In genomic region chr3:124850633-124851032, GRCh38 we compare ENCODE assay signal across 15 cellular contexts. TPM values are rescaled to one million over a fixed set of nuclear protein-coding genes. Genes with fewer than 3 reads are reported as not detected.
DNase-seq lines count a peak whose midpoint lies in the region; ATAC-seq and TF ChIP-seq lines count a peak whose summit lies in the region.
"Had no signal": no experiment of that assay in that cellular context is flagged by ENCODE, and none has a peak within 500 bp of the region (broad histone marks: within the 10 kb centered on the region; RNA-seq: fewer than 3 reads in every experiment).

No MANE protein-coding gene starts in this region.

- H3K36me3 Mint-ChIP-seq in nephron progenitor cell (ENCODE audit: low read depth) (peaks cover 40% of the 10 kb centered on the region), Calu3 (ENCODE audit: insufficient read depth, unreplicated experiment) (peaks cover 10% of the 10 kb centered on the region)

- intact Hi-C loops in Right ventricle myocardium inferior (cut with DNase I) = no loop called here
- intact Hi-C loops in cardiac septum (cut with DNase I) = no loop called here
- intact Hi-C loops in thyroid gland (cut with DNase I) = no loop called here
- intact Hi-C loops in Calu3 (cut with micrococcal nuclease; ENCODE audit: unreplicated experiment) = no loop called here

- DNase-seq in Right ventricle myocardium inferior (ENCODE audit: missing footprints) = no peak
- no peak for DNase-seq in cardiac septum (ENCODE audit: low spot score)
- peak; percentile 58 for DNase-seq in fibroblast of peridontal ligament (ENCODE audit: extremely low read depth)
- DNase-seq in nephron progenitor cell = no peak
- no peak for DNase-seq in thyroid gland
- no peak for DNase-seq in Calu3
- DNase-seq in NCI-H1930 (lab: John Stamatoyannopoulos, UW) = no peak
- DNase-seq: activated T-cell treated with anti-CD3 and anti-CD28 coated beads for 4 hours; MV-4-11; NCI-H510A treated with DMSO at 0.1 percent for 48 hours; SJCRH30; stimulated activated naive CD4-positive, alpha-beta T cell had no signal

- H3K4me3 ChIP-seq in thyroid gland (replicated peaks in 1 of 3) = no peak overlapping the region
- H3K4me3 ChIP-seq: SJCRH30 had no signal

- H3K27ac Mint-ChIP-seq in nephron progenitor cell (peak overlapping the region; percentile 42), Calu3 (ENCODE audit: unreplicated experiment) (no peak overlapping the region)

- H3K9me3 ChIP-seq in thyroid gland = no peaks in the 10 kb centered on the region
- H3K9me3 ChIP-seq: SJCRH30 had no signal

- H3K4me1 Mint-ChIP-seq in nephron progenitor cell = peaks cover 33% of the 10 kb centered on the region
- peaks cover 23% of the 10 kb centered on the region for H3K4me1 Mint-ChIP-seq in Calu3 (ENCODE audit: low read depth, unreplicated experiment)

- TF ChIP-seq POLR2A in thyroid gland (IDR thresholded peaks at IDR 0.05) = no peak

- no TSS peak for BruUV-seq in Calu3 (replicated peaks; lab: Mats Ljungman, UMichigan)

- H3K4me3 Mint-ChIP-seq in nephron progenitor cell (no peak overlapping the region), Calu3 (ENCODE audit: low read depth, unreplicated experiment) (no peak overlapping the region)

- H3K27me3 Mint-ChIP-seq in nephron progenitor cell (ENCODE audit: low read depth, poor library complexity) (no peaks in the 10 kb centered on the region), Calu3 (ENCODE audit: unreplicated experiment) (no peaks in the 10 kb centered on the region)

- WGBS in thyroid gland, 2 donors = 83 to 91% methylated on average over 2 of the region's 2 CpGs

- no peaks in the 10 kb centered on the region for H3K27me3 ChIP-seq in thyroid gland
- H3K27me3 ChIP-seq: SJCRH30 had no signal

- peak; percentile 37 for ATAC-seq in Right ventricle myocardium inferior
- no peak for ATAC-seq in GM19455 (IDR thresholded peaks at IDR 0.05; ENCODE audit: unreplicated experiment)

- H3K9me3 Mint-ChIP-seq in nephron progenitor cell (no peaks in the 10 kb centered on the region), Calu3 (ENCODE audit: low read depth, unreplicated experiment) (no peaks in the 10 kb centered on the region)

- no peak for TF ChIP-seq CTCF in nephron progenitor cell (IDR thresholded peaks at IDR 0.05)
- no peak for TF ChIP-seq CTCF in thyroid gland (IDR thresholded peaks at IDR 0.05)
- no peak for TF ChIP-seq CTCF in Calu3 (IDR thresholded peaks at IDR 0.05; ENCODE audit: unreplicated experiment)

- peak overlapping the region in 1 of 3 donors; percentile 34 for H3K27ac ChIP-seq in thyroid gland
- H3K27ac ChIP-seq: epithelial cell of prostate, SJCRH30, VCaP had no signal

- CTCF ChIA-PET in Calu3 (lab: Charles Lee) = interaction anchor here (0.7 kb wide), 1 partner anchor 27 kb away, joined by 3 read pairs; no protein-coding TSS in a partner anchor

- H3K4me1 ChIP-seq in thyroid gland = peaks cover under 1 to 25% of the 10 kb centered on the region in 2 donors

- no peaks in the 10 kb centered on the region for H3K36me3 ChIP-seq in thyroid gland

RNA-seq across cellular contexts. Expression of gene ITGB5, which starts 36.5 kb away (rescaled TPM):
- total RNA-seq in Right ventricle myocardium inferior (109 TPM), cardiac septum (180 TPM), thyroid gland (100 to 1,000 TPM in 3 of 4 donors, 10 to 100 TPM in 1; 79.2 to 122 (median 110) TPM), Calu3 (2022) (193 and 225 TPM in 2 replicates)
